In the genomic region with DNA sequence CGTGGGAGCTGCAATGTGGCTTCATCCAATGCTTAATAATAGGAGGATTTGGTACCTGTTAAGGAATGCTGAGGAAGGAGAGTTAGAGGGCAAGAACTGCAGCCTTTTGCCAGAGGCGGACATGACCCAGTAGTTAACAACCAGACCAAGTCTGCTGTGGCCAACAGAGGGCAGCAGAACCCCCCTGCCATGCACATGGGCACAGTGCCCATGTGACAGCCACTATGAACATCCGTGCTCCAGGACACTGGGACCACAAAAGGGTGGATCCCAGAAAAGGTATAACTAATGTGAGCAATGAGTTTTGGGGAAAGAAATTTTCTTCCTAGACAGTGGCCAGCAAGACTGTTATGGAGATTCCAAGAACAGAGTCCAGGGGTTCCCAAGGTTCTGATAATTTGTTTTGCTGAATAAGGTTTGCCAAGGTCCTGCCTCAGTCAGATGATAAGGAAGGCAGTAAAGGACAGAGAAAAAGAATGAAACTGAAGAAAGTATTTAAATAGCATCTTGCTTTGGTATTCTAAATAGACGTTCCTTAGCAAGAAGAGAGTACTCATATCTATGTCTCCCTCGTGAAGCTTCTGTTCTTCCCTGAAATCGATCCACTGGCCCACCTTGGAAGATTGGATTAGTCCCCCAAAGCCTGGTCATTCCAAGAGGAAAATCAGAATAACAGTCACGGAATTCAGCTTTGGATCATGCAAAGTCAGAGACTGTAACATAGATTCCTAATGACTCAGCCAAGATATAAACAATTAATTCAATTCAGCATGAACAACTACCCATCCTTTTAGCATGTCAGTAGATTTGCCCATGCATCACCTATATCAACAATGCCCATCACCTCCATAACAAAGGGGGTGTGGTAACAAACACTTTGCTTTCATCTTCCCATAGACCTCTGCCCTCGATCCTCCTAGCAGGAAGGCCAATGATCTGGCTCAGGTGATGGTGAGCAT, we compare ENCODE assay signal across 8 cellular contexts.
A peak's percentile ranks its signal among the peaks of the same experiment; 100 is the strongest.
DNase-seq lines count a peak whose midpoint lies in the region; ATAC-seq and TF ChIP-seq lines count a peak whose summit lies in the region.

No MANE protein-coding gene starts in this region.

- DNase-seq in NCI-H82 (lab: John Stamatoyannopoulos, UW) (peak; percentile 66), NCI-H82 treated with DMSO at 0.1 percent for 48 hours (lab: John Stamatoyannopoulos, UW; ENCODE audit: unreplicated experiment) (no peak), SKM-1 (lab: John Stamatoyannopoulos, UW; ENCODE audit: unreplicated experiment) (peak; percentile 23), astrocyte of the spinal cord (ENCODE audit: low read depth, low spot score) (peak; percentile 36), inferior parietal cortex (ENCODE audit: extremely low spot score) (peak; percentile 55), cerebellar nuclear complex (lab: John Stamatoyannopoulos, UW) (no peak)
- peak; percentile 44 to 48 for DNase-seq in stimulated activated CD4-positive, alpha-beta T cell treated with anti-CD3 and anti-CD28 coated beads, Interleukin-2, amount 100 ng/mL, for 48 hours

- ATAC-seq in HG03469 (IDR thresholded peaks at IDR 0.05; ENCODE audit: unreplicated experiment): peak; percentile 44

- in situ Hi-C loops in astrocyte of the spinal cord (cut with HindIII; ENCODE audit: low sequenced_read_pairs): no loop called here

- TF ChIP-seq CTCF in astrocyte of the spinal cord (IDR thresholded peaks at IDR 0.05; ENCODE audit: low read depth, low read length): peak; percentile 70

- no peak overlapping the region for H3K4me3 ChIP-seq in astrocyte of the spinal cord (ENCODE audit: low read depth, low read length)

Comparison
In these comparisons a context has a peak if more than half of its experiments do, and no peak if none do; other contexts are left out.
1. DNase-seq: peak in NCI-H82 (single experiment), SKM-1 (single experiment), astrocyte of the spinal cord (single experiment), inferior parietal cortex (single experiment) and stimulated activated CD4-positive, alpha-beta T cell treated with anti-CD3 and anti-CD28 coated beads, Interleukin-2, amount 100 ng/mL, for 48 hours (2 of 2); none in NCI-H82 treated with DMSO at 0.1 percent for 48 hours (single experiment) and cerebellar nuclear complex (0 of 2).